Comparison of ENCODE assay signal across 10 cellular contexts in genomic region chr6:161079566-161080262, GRCh38.
DNase-seq lines count a peak whose midpoint lies in the region; ATAC-seq lines count a peak whose summit lies in the region.
"Had no signal": no experiment of that assay in that cellular context is flagged by ENCODE, and none has a peak within 500 bp of the region (broad histone marks: within the 10 kb centered on the region; RNA-seq: fewer than 3 reads in every experiment).

No MANE protein-coding gene starts in this region.

- no peaks in the 10 kb centered on the region for H3K9me3 ChIP-seq in naive thymus-derived CD4-positive, alpha-beta T cell (ENCODE audit: control insufficient read depth in 2 of 3, low read length in 3 of 3)
- H3K9me3 ChIP-seq: prostate gland had no signal

- POLR2A ChIA-PET in naive thymus-derived CD4-positive, alpha-beta T cell (lab: Charles Lee), result interaction anchor here (0.8 kb wide), 1 partner anchor 14 kb away, joined by 5 read pairs; no protein-coding TSS in a partner anchor

- intact Hi-C loops in left ventricle myocardium superior (cut with micrococcal nuclease) (no loop called here), cardiac septum (cut with DNase I) (loop anchor here (5.0 kb wide), 1 partner anchor 147 kb away; no protein-coding TSS in a partner anchor)
- intact Hi-C loops in naive thymus-derived CD4-positive, alpha-beta T cell (cut with micrococcal nuclease), result loop anchor here in 1 of 2 donors (5.0 kb wide), 1 partner anchor 87 kb away; the partner anchor contains the start of gene MAP3K4

- H3K4me1 ChIP-seq in naive thymus-derived CD4-positive, alpha-beta T cell (ENCODE audit: control insufficient read depth in 2 of 2, insufficient read depth in 2 of 2, low read length in 2 of 2), result peaks cover 10 to 14% of the 10 kb centered on the region in 2 donors
- H3K4me1 ChIP-seq: prostate gland had no signal

- no peak overlapping the region for H3K4me3 ChIP-seq in naive thymus-derived CD4-positive, alpha-beta T cell (ENCODE audit: low read length)
- H3K4me3 ChIP-seq: prostate gland had no signal

- no peaks in the 10 kb centered on the region for H3K9me3 Mint-ChIP-seq in naive thymus-derived CD4-positive, alpha-beta T cell

- no peak for DNase-seq in left ventricle myocardium superior
- no peak for DNase-seq in cardiac septum (ENCODE audit: low spot score)
- DNase-seq in activated naive CD4-positive, alpha-beta T cell treated with anti-CD3 and anti-CD28 coated beads, Interleukin-2, amount 50 U/mL, for 16 hours, result peak; percentile 26
- DNase-seq in naive thymus-derived CD4-positive, alpha-beta T cell, result peak in 1 of 9 donors; percentile 57
- DNase-seq in DMS79 treated with DMSO at 0.1 percent for 48 hours (lab: John Stamatoyannopoulos, UW), result no peak
- DNase-seq in NCI-H2081 (lab: John Stamatoyannopoulos, UW), result no peak
- DNase-seq in NCI-H2029 treated with DMSO at 0.1 percent for 48 hours (lab: John Stamatoyannopoulos, UW), result no peak

- no peaks in the 10 kb centered on the region for H3K27me3 ChIP-seq in naive thymus-derived CD4-positive, alpha-beta T cell (ENCODE audit: control insufficient read depth in 2 of 2, insufficient read depth in 2 of 2, low read length in 2 of 2)

- CTCF ChIA-PET in naive thymus-derived CD4-positive, alpha-beta T cell (lab: Charles Lee), result no interaction called here

- peaks cover 0 to 12% (median 2%) of the 10 kb centered on the region in 5 donors for H3K36me3 Mint-ChIP-seq in naive thymus-derived CD4-positive, alpha-beta T cell

- H3K4me1 Mint-ChIP-seq in naive thymus-derived CD4-positive, alpha-beta T cell, result peaks cover 0 to 13% (median 1%) of the 10 kb centered on the region in 7 donors

- no peak overlapping the region for H3K27ac ChIP-seq in naive thymus-derived CD4-positive, alpha-beta T cell (ENCODE audit: low read depth, low read length)
- H3K27ac ChIP-seq: C4-2B, prostate gland had no signal

- H3K4me3 Mint-ChIP-seq in naive thymus-derived CD4-positive, alpha-beta T cell, result peak overlapping the region in 1 of 10 donors; percentile 20

- ATAC-seq in left ventricle myocardium superior (peak; percentile 22), GM21381 (IDR thresholded peaks at IDR 0.05; ENCODE audit: unreplicated experiment) (no peak)
- peak; percentile 27 for ATAC-seq in naive thymus-derived CD4-positive, alpha-beta T cell

- no peaks in the 10 kb centered on the region for H3K27me3 Mint-ChIP-seq in naive thymus-derived CD4-positive, alpha-beta T cell

- H3K27ac Mint-ChIP-seq in naive thymus-derived CD4-positive, alpha-beta T cell, result peak overlapping the region in 4 of 9 donors; percentile 11 to 70 (median 29)

- peaks cover 2 to 71% (median 10%) of the 10 kb centered on the region in 3 experiments for H3K36me3 ChIP-seq in naive thymus-derived CD4-positive, alpha-beta T cell (ENCODE audit: control insufficient read depth in 2 of 3, insufficient read depth in 3 of 3, low read length in 3 of 3)
